Comparison of ENCODE assay signal across 11 cellular contexts in genomic region chr3:62131620-62132019, GRCh38.
DNase-seq lines count a peak whose midpoint lies in the region; ATAC-seq and TF ChIP-seq lines count a peak whose summit lies in the region.
"Had no signal": no experiment of that assay in that cellular context is flagged by ENCODE, and none has a peak within 500 bp of the region (broad histone marks: within the 10 kb centered on the region; RNA-seq: fewer than 3 reads in every experiment).

No MANE protein-coding gene starts in this region.

- H3K4me3 ChIP-seq in fibroblast of the aortic adventitia (ENCODE audit: low read depth, low read length) (no peak overlapping the region), subcutaneous abdominal adipose tissue (ENCODE audit: low read depth in 1 of 5, low read length in 5 of 5) (no peak overlapping the region)

- peak overlapping the region; percentile 91 for H3K27ac ChIP-seq in subcutaneous abdominal adipose tissue (ENCODE audit: low read depth, low read length)

- DNase-seq in NCI-H748 (lab: John Stamatoyannopoulos, UW; ENCODE audit: unreplicated experiment) (peak; percentile 37), NCI-H748 treated with DMSO at 0.1 percent for 48 hours (lab: John Stamatoyannopoulos, UW) (no peak), SK-MEL-5 (ENCODE audit: low read depth, low spot score) (peak; percentile 54), fibroblast of the aortic adventitia (ENCODE audit: low read depth) (peak; percentile 45), NCI-H1105 treated with DMSO at 0.1 percent for 48 hours (lab: John Stamatoyannopoulos, UW) (no peak), NCI-H2107 treated with DMSO at 0.1 percent for 48 hours (lab: John Stamatoyannopoulos, UW; ENCODE audit: unreplicated experiment) (no peak)
- DNase-seq: activated CD4-positive, alpha-beta T cell treated with anti-CD3 and anti-CD28 coated beads, Interleukin-2, amount 50 U/mL, for 48 hours; posterior cingulate gyrus; stimulated activated naive CD4-positive, alpha-beta T cell treated with Interleukin-2 at 50 U/mL for 16 hours had no signal

- no peak for ATAC-seq in GM21825 (IDR thresholded peaks at IDR 0.05; ENCODE audit: unreplicated experiment)

- H3K9ac ChIP-seq in subcutaneous abdominal adipose tissue (ENCODE audit: low read length in 5 of 5), result peak overlapping the region in 3 of 5 donors; percentile 7 to 77 (median 73)

- peak; percentile 48 for TF ChIP-seq CTCF in fibroblast of the aortic adventitia (IDR thresholded peaks at IDR 0.05; ENCODE audit: insufficient read depth, low read length)

- in situ Hi-C loops in SK-MEL-5 (cut with HindIII; ENCODE audit: low pct_unique_long_range_greater_than_20kb, low sequenced_read_pairs), result no loop called here

- H3K4me1 ChIP-seq in subcutaneous abdominal adipose tissue (ENCODE audit: control insufficient read depth in 5 of 5, insufficient read depth in 5 of 5, low read length in 5 of 5), result peaks cover 0 to 43% (median 37%) of the 10 kb centered on the region in 5 donors

- no peaks in the 10 kb centered on the region for H3K9me3 ChIP-seq in subcutaneous abdominal adipose tissue (ENCODE audit: control insufficient read depth in 5 of 5, low read length in 5 of 5)

- H3K36me3 ChIP-seq in subcutaneous abdominal adipose tissue (ENCODE audit: control insufficient read depth in 5 of 5, insufficient read depth in 5 of 5, low read length in 5 of 5), result no peaks in the 10 kb centered on the region

- no peaks in the 10 kb centered on the region for H3K27me3 ChIP-seq in subcutaneous abdominal adipose tissue (ENCODE audit: control insufficient read depth in 5 of 5, insufficient read depth in 4 of 5, low read length in 5 of 5)

Comparison
In these comparisons a context has a peak if more than half of its experiments do, and no peak if none do; other contexts are left out.
1. DNase-seq: peak in NCI-H748 (single experiment), SK-MEL-5 (single experiment) and fibroblast of the aortic adventitia (single experiment); none in NCI-H748 treated with DMSO at 0.1 percent for 48 hours (single experiment), NCI-H1105 treated with DMSO at 0.1 percent for 48 hours (single experiment) and NCI-H2107 treated with DMSO at 0.1 percent for 48 hours (single experiment).